Comparison of ENCODE assay signal across 8 cellular contexts in genomic region chr6:106360410-106360988, GRCh38. TPM values are rescaled to one million over a fixed set of nuclear protein-coding genes. Genes with fewer than 3 reads are reported as not detected.
DNase-seq lines count a peak whose midpoint lies in the region; ATAC-seq and TF ChIP-seq lines count a peak whose summit lies in the region.

TSS of gene CRYBG1 (plus strand) at chr6:106360717. CDS start at chr6:106360909, 192 bp downstream.

- peaks cover 0 to 1% of the 10 kb centered on the region in 2 donors for H3K36me3 Mint-ChIP-seq in CD14-positive monocyte
- H3K36me3 Mint-ChIP-seq in T-helper 1 cell treated with Interleukin-12 subunit alpha and Interleukin-12 subunit beta and Interleukin-4 antibody, amounts not matched to agents 30 μg/mL and 1 μg/mL, for 36 hours (ENCODE audit: low read depth): no peaks in the 10 kb centered on the region

- peaks cover 0 to 7% (median 4%) of the 10 kb centered on the region in 7 donors for H3K9me3 Mint-ChIP-seq in CD14-positive monocyte
- no peaks in the 10 kb centered on the region for H3K9me3 Mint-ChIP-seq in T-helper 1 cell treated with Interleukin-12 subunit alpha and Interleukin-12 subunit beta and Interleukin-4 antibody, amounts not matched to agents 30 μg/mL and 1 μg/mL, for 36 hours

- H3K27ac Mint-ChIP-seq in CD14-positive monocyte: peak within 1 kb of the TSS in 1 of 7 donors; percentile 10
- no peak within 1 kb of the TSS for H3K27ac Mint-ChIP-seq in T-helper 1 cell treated with Interleukin-12 subunit alpha and Interleukin-12 subunit beta and Interleukin-4 antibody, amounts not matched to agents 30 μg/mL and 1 μg/mL, for 36 hours

- TF ChIP-seq CTCF in CD14-positive monocyte (IDR thresholded peaks at IDR 0.05): peak; percentile 99
- TF ChIP-seq CTCF in GM20000 (IDR thresholded peaks at IDR 0.05; ENCODE audit: extremely low read depth, missing control alignments): peak; percentile 67
- peak; percentile 72 for TF ChIP-seq CTCF in LNCaP clone FGC (IDR thresholded peaks at IDR 0.05; ENCODE audit: control insufficient read depth, extremely low read depth, insufficient read depth)

- H3K4me1 Mint-ChIP-seq in CD14-positive monocyte: peaks cover 12% of the 10 kb centered on the region
- H3K4me1 Mint-ChIP-seq in T-helper 1 cell treated with Interleukin-12 subunit alpha and Interleukin-12 subunit beta and Interleukin-4 antibody, amounts not matched to agents 30 μg/mL and 1 μg/mL, for 36 hours (ENCODE audit: low read depth): peaks cover 7% of the 10 kb centered on the region

- DNase-seq in CD14-positive monocyte (ENCODE audit: low spot score): peak; percentile 52
- DNase-seq in GM20000 (ENCODE audit: low spot score): peak; percentile 87
- DNase-seq in LNCaP clone FGC (ENCODE audit: low read depth): no peak
- peak in 29 of 56 donors; percentile 1 to 50 (median 10) for DNase-seq in amygdala (lab: John Stamatoyannopoulos, UW)
- DNase-seq in hepatic stellate cell (ENCODE audit: low spot score): peak; percentile 53
- DNase-seq in sciatic nerve (ENCODE audit: low spot score): peak; percentile 64
- DNase-seq in GDM1 (lab: John Stamatoyannopoulos, UW): no peak

- ATAC-seq in sciatic nerve: peak; percentile 45

- peak within 1 kb of the TSS; percentile 81 to 91 for H3K4me3 Mint-ChIP-seq in CD14-positive monocyte
- H3K4me3 Mint-ChIP-seq in T-helper 1 cell treated with Interleukin-12 subunit alpha and Interleukin-12 subunit beta and Interleukin-4 antibody, amounts not matched to agents 30 μg/mL and 1 μg/mL, for 36 hours: peak within 1 kb of the TSS; percentile 77

- peak within 1 kb of the TSS; percentile 46 for H3K4me3 ChIP-seq in LNCaP clone FGC (ENCODE audit: low read depth, low read length)

- intact Hi-C loops in CD14-positive monocyte (cut with micrococcal nuclease) (no loop called here), sciatic nerve (cut with DNase I) (no loop called here)

- peaks cover 38 to 68% (median 53%) of the 10 kb centered on the region in 3 donors for H3K27me3 Mint-ChIP-seq in CD14-positive monocyte (ENCODE audit: low read depth in 3 of 3)
- H3K27me3 Mint-ChIP-seq in T-helper 1 cell treated with Interleukin-12 subunit alpha and Interleukin-12 subunit beta and Interleukin-4 antibody, amounts not matched to agents 30 μg/mL and 1 μg/mL, for 36 hours (ENCODE audit: low read depth): peaks cover 72% of the 10 kb centered on the region

RNA-seq across cellular contexts. Expression of gene CRYBG1, which starts in this region (rescaled TPM):
- 10 to 100 TPM in 1 of 2 donors, 1 to 10 TPM in 1; 7.9 to 11.9 TPM for polyA plus RNA-seq in CD14-positive monocyte
- 10.7 TPM for total RNA-seq in sciatic nerve

Comparison
In these comparisons a context has a peak if more than half of its experiments do, and no peak if none do; other contexts are left out.
1. DNase-seq: peak in CD14-positive monocyte (single experiment), GM20000 (single experiment), amygdala (29 of 56), hepatic stellate cell (single experiment) and sciatic nerve (single experiment); none in LNCaP clone FGC (single experiment) and GDM1 (single experiment).
2. Peak in every context shown above with its lines, with median percentiles within 50 percentile points of each other: CTCF ChIP-seq.